ENCODE assay signal across 8 cellular contexts in genomic region chr13:45340422-45341033, GRCh38. TPM values are rescaled to one million over a fixed set of nuclear protein-coding genes. Genes with fewer than 3 reads are reported as not detected.
A peak's percentile ranks its signal among the peaks of the same experiment; 100 is the strongest.
DNase-seq lines count a peak whose midpoint lies in the region; ATAC-seq and TF ChIP-seq lines count a peak whose summit lies in the region.

No MANE protein-coding gene starts in this region.

- no peak for TF ChIP-seq POLR2A in erythroblast (IDR thresholded peaks at IDR 0.05; ENCODE audit: low read length)

- H3K4me3 ChIP-seq in OCI-LY3 (ENCODE audit: low read length), result peak overlapping the region; percentile 89
- peak overlapping the region; percentile 81 for H3K4me3 ChIP-seq in mucosa of stomach (ENCODE audit: low read length)

- no peaks in the 10 kb centered on the region for H3K27me3 ChIP-seq in OCI-LY3 (ENCODE audit: low read depth, low read length)
- H3K27me3 ChIP-seq in mucosa of stomach (ENCODE audit: control insufficient read depth, insufficient read depth, low read length), result no peaks in the 10 kb centered on the region

- H3K36me3 Mint-ChIP-seq in activated T-cell treated with anti-CD3 and anti-CD28 coated beads, Interleukin-2, amount 50 U/mL, for 4 hours (ENCODE audit: insufficient read depth), result peaks cover 53% of the 10 kb centered on the region

- H3K27me3 Mint-ChIP-seq in activated T-cell treated with anti-CD3 and anti-CD28 coated beads, Interleukin-2, amount 50 U/mL, for 4 hours (ENCODE audit: low read depth), result no peaks in the 10 kb centered on the region

- H3K9me3 ChIP-seq in OCI-LY3 (ENCODE audit: insufficient read depth, low read length) (no peaks in the 10 kb centered on the region), mucosa of stomach (ENCODE audit: control insufficient read depth, low read length) (no peaks in the 10 kb centered on the region)

- H3K4me3 Mint-ChIP-seq in activated T-cell treated with anti-CD3 and anti-CD28 coated beads, Interleukin-2, amount 50 U/mL, for 4 hours, result peak overlapping the region; percentile 99

- peak overlapping the region; percentile 11; the same call in 1 of the 2 replicates for H2AFZ ChIP-seq in OCI-LY3 (ENCODE audit: low read depth, low read length)

- H3K4me1 ChIP-seq in OCI-LY3 (ENCODE audit: low read length) (peaks cover 19% of the 10 kb centered on the region), mucosa of stomach (ENCODE audit: control insufficient read depth, insufficient read depth, low read length) (peaks cover 17% of the 10 kb centered on the region)

- DNase-seq in COR-L47 (lab: John Stamatoyannopoulos, UW) (peak; percentile 83), HS-27A (ENCODE audit: low read depth) (peak; percentile 59), erythroblast (lab: John Stamatoyannopoulos, UW) (peak; percentile 87 to 92)
- DNase-seq in activated T-cell treated with anti-CD3 and anti-CD28 coated beads, Interleukin-2, amount 50 U/mL, for 4 hours, result peak; percentile 81
- DNase-seq in stimulated activated CD8-positive, alpha-beta memory T cell treated with anti-CD3 and anti-CD28 coated beads, Interleukin-4, amount 100 ng/mL, for 4 hours (ENCODE audit: low read depth in 2 of 2, low spot score in 1 of 2), result peak; percentile 65 to 72

- H3K9ac ChIP-seq in OCI-LY3 (ENCODE audit: low read length), result peak overlapping the region; percentile 97
- peak overlapping the region; percentile 99 for H3K9ac ChIP-seq in mucosa of stomach (ENCODE audit: low read length)

- TF ChIP-seq CTCF in OCI-LY3 (IDR thresholded peaks at IDR 0.05; ENCODE audit: low read depth, low read length), result peak; percentile 34

- H3K79me2 ChIP-seq in OCI-LY3 (ENCODE audit: low read length), result peaks cover 65% of the 10 kb centered on the region

- no peaks in the 10 kb centered on the region for H3K9me3 Mint-ChIP-seq in activated T-cell treated with anti-CD3 and anti-CD28 coated beads, Interleukin-2, amount 50 U/mL, for 4 hours

- peak; percentile 30 for ATAC-seq in GM19467 (IDR thresholded peaks at IDR 0.05; ENCODE audit: unreplicated experiment)
- ATAC-seq in activated T-cell treated with anti-CD3 and anti-CD28 coated beads, Interleukin-2, amount 50 U/mL, for 4 hours, result peak; percentile 54 to 56

- peaks cover 50% of the 10 kb centered on the region for H3K36me3 ChIP-seq in OCI-LY3 (replicated peaks; ENCODE audit: low read depth, low read length)
- H3K36me3 ChIP-seq in mucosa of stomach (ENCODE audit: control insufficient read depth, insufficient read depth, low read length), result peaks cover 21% of the 10 kb centered on the region

- H3K27ac ChIP-seq in OCI-LY3 (ENCODE audit: low read length), result peak overlapping the region; percentile 78

- H3K4me2 ChIP-seq in OCI-LY3 (ENCODE audit: low read length), result peak overlapping the region; percentile 93

- peaks cover 49% of the 10 kb centered on the region for H4K20me1 ChIP-seq in OCI-LY3 (ENCODE audit: insufficient read depth, low read length)

- peaks cover 57% of the 10 kb centered on the region for H3K4me1 Mint-ChIP-seq in activated T-cell treated with anti-CD3 and anti-CD28 coated beads, Interleukin-2, amount 50 U/mL, for 4 hours (ENCODE audit: low read depth)

RNA-seq across cellular contexts. Expression of gene TPT1, which starts 0.5 kb away (rescaled TPM):
- 1,000 to 10,000 TPM; 1,937 to 2,193 (median 1,961) TPM for total RNA-seq in activated T-cell treated with anti-CD3 and anti-CD28 coated beads, Interleukin-2, amount 50 U/mL, for 4 hours

Comparison
In these comparisons a context has a peak if more than half of its experiments do, and no peak if none do; other contexts are left out.
1. Peak in every context shown above with its lines: DNase-seq, ATAC-seq, H3K4me3 ChIP-seq and H3K27ac ChIP-seq.